In the genomic region with DNA sequence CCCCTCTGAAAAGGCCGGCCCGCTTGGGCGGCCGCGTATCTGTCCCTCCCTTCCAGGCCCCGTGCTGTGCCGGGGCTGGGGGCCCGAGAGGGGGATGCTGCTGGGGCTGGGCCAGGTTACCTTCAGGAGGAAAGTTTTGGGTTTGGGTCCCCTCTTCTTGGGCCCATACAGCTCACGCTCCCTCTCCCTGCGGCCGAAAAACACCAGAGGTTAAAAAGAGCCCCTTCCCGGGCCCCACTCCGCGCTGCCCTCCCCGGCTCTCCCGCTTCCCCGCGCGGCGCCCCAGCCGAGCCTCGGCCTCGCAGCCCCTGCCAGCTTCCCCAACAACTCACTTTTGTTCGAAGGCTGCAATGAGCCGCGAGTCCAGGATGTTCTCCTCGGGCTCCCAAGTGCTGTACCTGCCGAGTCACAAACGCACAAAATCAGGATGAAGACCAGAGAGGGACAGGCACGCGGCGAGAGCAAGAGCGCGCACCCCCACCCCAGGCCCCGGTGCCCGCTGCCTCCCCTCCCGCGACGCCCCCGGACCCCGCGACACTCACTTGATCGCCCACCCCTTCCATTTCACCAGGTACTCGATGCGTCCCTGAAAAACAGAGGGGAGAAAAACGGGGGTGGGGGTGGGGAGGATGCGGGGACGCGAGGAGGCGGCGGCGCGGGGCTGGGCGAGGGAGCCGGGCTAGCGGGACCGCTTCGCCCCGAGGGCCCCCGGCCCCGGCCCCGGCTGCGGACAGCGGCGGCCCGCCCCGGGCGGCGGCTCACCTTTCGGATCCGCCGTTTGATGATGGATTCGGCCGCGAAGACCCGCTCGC, we compare ENCODE assay signal across 1 cellular context.
TF ChIP-seq lines count a peak whose summit lies in the region.

No MANE protein-coding gene starts in this region.

TF ChIP-seq in K562, 482 proteins besides CTCF, POLR2A, EP300 and RAD21:
- TF ChIP-seq JUND (IDR thresholded peaks at IDR 0.05; ENCODE audit: borderline replicate concordance, low read depth, low read length) (no peak), JUND (tag; IDR thresholded peaks at IDR 0.05; ENCODE audit: borderline replicate concordance, low read depth, low read length) (no peak), RBFOX2 (IDR thresholded peaks at IDR 0.05; ENCODE audit: low read depth, low read length) (0 out of 2 replicates have a peak, but pooled peaks have one; percentile 44), L3MBTL2 (IDR thresholded peaks at IDR 0.05) (peak; percentile 42; the same call in 1 of the 2 replicates), ZNF197 (CRISPR knock-in tag; IDR thresholded peaks at IDR 0.05; ENCODE audit: low read depth) (no peak), YY1 (IDR thresholded peaks at IDR 0.05; ENCODE audit: borderline replicate concordance in 1 of 3, control insufficient read depth in 1 of 3, extremely low read depth in 1 of 3, insufficient read depth in 3 of 3, insufficient read length in 1 of 3, insufficient replicate concordance in 2 of 3, low read depth in 1 of 3, low read length in 2 of 3) (peak in 1 of 3 experiments; percentile 49), RBBP5 (IDR thresholded peaks at IDR 0.05; ENCODE audit: borderline replicate concordance, insufficient read depth, low read length, poor library complexity, severe bottlenecking) (peak; percentile 58), PCBP1 (IDR thresholded peaks at IDR 0.05; ENCODE audit: low read depth, low read length, poor library complexity, severe bottlenecking) (peak; percentile 1), POLR2G (IDR thresholded peaks at IDR 0.05; ENCODE audit: low read depth, low read length) (peak; percentile 59), EP400 (IDR thresholded peaks at IDR 0.05) (peak; percentile 20; the same call in 1 of the 2 replicates), TAF1 (IDR thresholded peaks at IDR 0.05; ENCODE audit: control insufficient read depth, extremely low read depth, insufficient read depth, low read length, severe bottlenecking) (peak; percentile 22), ZSCAN29 (IDR thresholded peaks at IDR 0.05) (no peak), ZBTB7A (IDR thresholded peaks at IDR 0.05; ENCODE audit: borderline replicate concordance, control insufficient read depth, low read depth, low read length) (peak; percentile 59; the same call in 1 of the 2 replicates), ILF3 (IDR thresholded peaks at IDR 0.05; ENCODE audit: borderline replicate concordance) (no peak), ZNF316 (IDR thresholded peaks at IDR 0.05) (no peak), MYC (IDR thresholded peaks at IDR 0.05; ENCODE audit: low read depth, low read length) (peak; percentile 3; the same call in 1 of the 2 replicates), MYC (CRISPR knock-in tag; IDR thresholded peaks at IDR 0.05; ENCODE audit: borderline replicate concordance, low read depth) (no peak), RFX5 (IDR thresholded peaks at IDR 0.05; ENCODE audit: low read depth, low read length) (no peak), PHF8 (IDR thresholded peaks at IDR 0.05; ENCODE audit: borderline replicate concordance, low read length) (peak; percentile 29; the same call in 1 of the 2 replicates)
- TF ChIP-seq, protein P1, sequence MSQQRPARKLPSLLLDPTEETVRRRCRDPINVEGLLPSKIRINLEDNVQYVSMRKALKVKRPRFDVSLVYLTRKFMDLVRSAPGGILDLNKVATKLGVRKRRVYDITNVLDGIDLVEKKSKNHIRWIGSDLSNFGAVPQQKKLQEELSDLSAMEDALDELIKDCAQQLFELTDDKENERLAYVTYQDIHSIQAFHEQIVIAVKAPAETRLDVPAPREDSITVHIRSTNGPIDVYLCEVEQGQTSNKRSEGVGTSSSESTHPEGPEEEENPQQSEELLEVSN (IDR thresholded peaks at IDR 0.05; ENCODE audit: borderline replicate concordance in 1 of 2, extremely low read depth in 1 of 2, insufficient read depth in 1 of 2, insufficient read length in 1 of 2, low read depth in 1 of 2, low read length in 1 of 2, poor library complexity in 1 of 2, severe bottlenecking in 1 of 2), result peak in 1 of 2 experiments; percentile 59
- TF ChIP-seq, protein P2, sequence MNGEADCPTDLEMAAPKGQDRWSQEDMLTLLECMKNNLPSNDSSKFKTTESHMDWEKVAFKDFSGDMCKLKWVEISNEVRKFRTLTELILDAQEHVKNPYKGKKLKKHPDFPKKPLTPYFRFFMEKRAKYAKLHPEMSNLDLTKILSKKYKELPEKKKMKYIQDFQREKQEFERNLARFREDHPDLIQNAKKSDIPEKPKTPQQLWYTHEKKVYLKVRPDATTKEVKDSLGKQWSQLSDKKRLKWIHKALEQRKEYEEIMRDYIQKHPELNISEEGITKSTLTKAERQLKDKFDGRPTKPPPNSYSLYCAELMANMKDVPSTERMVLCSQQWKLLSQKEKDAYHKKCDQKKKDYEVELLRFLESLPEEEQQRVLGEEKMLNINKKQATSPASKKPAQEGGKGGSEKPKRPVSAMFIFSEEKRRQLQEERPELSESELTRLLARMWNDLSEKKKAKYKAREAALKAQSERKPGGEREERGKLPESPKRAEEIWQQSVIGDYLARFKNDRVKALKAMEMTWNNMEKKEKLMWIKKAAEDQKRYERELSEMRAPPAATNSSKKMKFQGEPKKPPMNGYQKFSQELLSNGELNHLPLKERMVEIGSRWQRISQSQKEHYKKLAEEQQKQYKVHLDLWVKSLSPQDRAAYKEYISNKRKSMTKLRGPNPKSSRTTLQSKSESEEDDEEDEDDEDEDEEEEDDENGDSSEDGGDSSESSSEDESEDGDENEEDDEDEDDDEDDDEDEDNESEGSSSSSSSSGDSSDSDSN (IDR thresholded peaks at IDR 0.05; ENCODE audit: borderline replicate concordance in 1 of 2, low read depth in 2 of 2, low read length in 2 of 2), result 0 out of 4 replicates have a peak, but pooled peaks of 1 of the 2 experiments have one; percentile 28
- TF ChIP-seq, protein P3, sequence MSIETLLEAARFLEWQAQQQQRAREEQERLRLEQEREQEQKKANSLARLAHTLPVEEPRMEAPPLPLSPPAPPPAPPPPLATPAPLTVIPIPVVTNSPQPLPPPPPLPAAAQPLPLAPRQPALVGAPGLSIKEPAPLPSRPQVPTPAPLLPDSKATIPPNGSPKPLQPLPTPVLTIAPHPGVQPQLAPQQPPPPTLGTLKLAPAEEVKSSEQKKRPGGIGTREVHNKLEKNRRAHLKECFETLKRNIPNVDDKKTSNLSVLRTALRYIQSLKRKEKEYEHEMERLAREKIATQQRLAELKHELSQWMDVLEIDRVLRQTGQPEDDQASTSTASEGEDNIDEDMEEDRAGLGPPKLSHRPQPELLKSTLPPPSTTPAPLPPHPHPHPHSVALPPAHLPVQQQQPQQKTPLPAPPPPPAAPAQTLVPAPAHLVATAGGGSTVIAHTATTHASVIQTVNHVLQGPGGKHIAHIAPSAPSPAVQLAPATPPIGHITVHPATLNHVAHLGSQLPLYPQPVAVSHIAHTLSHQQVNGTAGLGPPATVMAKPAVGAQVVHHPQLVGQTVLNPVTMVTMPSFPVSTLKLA (conservative IDR thresholded peaks at IDR 0.05), result 0 out of 4 replicates have a peak, but pooled peaks of 1 of the 2 experiments have one; percentile 6
- TF ChIP-seq, protein P4, sequence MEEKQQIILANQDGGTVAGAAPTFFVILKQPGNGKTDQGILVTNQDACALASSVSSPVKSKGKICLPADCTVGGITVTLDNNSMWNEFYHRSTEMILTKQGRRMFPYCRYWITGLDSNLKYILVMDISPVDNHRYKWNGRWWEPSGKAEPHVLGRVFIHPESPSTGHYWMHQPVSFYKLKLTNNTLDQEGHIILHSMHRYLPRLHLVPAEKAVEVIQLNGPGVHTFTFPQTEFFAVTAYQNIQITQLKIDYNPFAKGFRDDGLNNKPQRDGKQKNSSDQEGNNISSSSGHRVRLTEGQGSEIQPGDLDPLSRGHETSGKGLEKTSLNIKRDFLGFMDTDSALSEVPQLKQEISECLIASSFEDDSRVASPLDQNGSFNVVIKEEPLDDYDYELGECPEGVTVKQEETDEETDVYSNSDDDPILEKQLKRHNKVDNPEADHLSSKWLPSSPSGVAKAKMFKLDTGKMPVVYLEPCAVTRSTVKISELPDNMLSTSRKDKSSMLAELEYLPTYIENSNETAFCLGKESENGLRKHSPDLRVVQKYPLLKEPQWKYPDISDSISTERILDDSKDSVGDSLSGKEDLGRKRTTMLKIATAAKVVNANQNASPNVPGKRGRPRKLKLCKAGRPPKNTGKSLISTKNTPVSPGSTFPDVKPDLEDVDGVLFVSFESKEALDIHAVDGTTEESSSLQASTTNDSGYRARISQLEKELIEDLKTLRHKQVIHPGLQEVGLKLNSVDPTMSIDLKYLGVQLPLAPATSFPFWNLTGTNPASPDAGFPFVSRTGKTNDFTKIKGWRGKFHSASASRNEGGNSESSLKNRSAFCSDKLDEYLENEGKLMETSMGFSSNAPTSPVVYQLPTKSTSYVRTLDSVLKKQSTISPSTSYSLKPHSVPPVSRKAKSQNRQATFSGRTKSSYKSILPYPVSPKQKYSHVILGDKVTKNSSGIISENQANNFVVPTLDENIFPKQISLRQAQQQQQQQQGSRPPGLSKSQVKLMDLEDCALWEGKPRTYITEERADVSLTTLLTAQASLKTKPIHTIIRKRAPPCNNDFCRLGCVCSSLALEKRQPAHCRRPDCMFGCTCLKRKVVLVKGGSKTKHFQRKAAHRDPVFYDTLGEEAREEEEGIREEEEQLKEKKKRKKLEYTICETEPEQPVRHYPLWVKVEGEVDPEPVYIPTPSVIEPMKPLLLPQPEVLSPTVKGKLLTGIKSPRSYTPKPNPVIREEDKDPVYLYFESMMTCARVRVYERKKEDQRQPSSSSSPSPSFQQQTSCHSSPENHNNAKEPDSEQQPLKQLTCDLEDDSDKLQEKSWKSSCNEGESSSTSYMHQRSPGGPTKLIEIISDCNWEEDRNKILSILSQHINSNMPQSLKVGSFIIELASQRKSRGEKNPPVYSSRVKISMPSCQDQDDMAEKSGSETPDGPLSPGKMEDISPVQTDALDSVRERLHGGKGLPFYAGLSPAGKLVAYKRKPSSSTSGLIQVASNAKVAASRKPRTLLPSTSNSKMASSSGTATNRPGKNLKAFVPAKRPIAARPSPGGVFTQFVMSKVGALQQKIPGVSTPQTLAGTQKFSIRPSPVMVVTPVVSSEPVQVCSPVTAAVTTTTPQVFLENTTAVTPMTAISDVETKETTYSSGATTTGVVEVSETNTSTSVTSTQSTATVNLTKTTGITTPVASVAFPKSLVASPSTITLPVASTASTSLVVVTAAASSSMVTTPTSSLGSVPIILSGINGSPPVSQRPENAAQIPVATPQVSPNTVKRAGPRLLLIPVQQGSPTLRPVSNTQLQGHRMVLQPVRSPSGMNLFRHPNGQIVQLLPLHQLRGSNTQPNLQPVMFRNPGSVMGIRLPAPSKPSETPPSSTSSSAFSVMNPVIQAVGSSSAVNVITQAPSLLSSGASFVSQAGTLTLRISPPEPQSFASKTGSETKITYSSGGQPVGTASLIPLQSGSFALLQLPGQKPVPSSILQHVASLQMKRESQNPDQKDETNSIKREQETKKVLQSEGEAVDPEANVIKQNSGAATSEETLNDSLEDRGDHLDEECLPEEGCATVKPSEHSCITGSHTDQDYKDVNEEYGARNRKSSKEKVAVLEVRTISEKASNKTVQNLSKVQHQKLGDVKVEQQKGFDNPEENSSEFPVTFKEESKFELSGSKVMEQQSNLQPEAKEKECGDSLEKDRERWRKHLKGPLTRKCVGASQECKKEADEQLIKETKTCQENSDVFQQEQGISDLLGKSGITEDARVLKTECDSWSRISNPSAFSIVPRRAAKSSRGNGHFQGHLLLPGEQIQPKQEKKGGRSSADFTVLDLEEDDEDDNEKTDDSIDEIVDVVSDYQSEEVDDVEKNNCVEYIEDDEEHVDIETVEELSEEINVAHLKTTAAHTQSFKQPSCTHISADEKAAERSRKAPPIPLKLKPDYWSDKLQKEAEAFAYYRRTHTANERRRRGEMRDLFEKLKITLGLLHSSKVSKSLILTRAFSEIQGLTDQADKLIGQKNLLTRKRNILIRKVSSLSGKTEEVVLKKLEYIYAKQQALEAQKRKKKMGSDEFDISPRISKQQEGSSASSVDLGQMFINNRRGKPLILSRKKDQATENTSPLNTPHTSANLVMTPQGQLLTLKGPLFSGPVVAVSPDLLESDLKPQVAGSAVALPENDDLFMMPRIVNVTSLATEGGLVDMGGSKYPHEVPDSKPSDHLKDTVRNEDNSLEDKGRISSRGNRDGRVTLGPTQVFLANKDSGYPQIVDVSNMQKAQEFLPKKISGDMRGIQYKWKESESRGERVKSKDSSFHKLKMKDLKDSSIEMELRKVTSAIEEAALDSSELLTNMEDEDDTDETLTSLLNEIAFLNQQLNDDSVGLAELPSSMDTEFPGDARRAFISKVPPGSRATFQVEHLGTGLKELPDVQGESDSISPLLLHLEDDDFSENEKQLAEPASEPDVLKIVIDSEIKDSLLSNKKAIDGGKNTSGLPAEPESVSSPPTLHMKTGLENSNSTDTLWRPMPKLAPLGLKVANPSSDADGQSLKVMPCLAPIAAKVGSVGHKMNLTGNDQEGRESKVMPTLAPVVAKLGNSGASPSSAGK (IDR thresholded peaks at IDR 0.05), result peak; percentile 67
- TF ChIP-seq, protein P5, sequence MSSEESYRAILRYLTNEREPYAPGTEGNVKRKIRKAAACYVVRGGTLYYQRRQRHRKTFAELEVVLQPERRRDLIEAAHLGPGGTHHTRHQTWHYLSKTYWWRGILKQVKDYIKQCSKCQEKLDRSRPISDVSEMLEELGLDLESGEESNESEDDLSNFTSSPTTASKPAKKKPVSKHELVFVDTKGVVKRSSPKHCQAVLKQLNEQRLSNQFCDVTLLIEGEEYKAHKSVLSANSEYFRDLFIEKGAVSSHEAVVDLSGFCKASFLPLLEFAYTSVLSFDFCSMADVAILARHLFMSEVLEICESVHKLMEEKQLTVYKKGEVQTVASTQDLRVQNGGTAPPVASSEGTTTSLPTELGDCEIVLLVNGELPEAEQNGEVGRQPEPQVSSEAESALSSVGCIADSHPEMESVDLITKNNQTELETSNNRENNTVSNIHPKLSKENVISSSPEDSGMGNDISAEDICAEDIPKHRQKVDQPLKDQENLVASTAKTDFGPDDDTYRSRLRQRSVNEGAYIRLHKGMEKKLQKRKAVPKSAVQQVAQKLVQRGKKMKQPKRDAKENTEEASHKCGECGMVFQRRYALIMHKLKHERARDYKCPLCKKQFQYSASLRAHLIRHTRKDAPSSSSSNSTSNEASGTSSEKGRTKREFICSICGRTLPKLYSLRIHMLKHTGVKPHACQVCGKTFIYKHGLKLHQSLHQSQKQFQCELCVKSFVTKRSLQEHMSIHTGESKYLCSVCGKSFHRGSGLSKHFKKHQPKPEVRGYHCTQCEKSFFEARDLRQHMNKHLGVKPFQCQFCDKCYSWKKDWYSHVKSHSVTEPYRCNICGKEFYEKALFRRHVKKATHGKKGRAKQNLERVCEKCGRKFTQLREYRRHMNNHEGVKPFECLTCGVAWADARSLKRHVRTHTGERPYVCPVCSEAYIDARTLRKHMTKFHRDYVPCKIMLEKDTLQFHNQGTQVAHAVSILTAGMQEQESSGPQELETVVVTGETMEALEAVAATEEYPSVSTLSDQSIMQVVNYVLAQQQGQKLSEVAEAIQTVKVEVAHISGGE (CRISPR knock-in tag; IDR thresholded peaks at IDR 0.05), result 0 out of 6 replicates have a peak, but pooled peaks of 1 of the 3 experiments have one; percentile 17
- TF ChIP-seq, protein P6, sequence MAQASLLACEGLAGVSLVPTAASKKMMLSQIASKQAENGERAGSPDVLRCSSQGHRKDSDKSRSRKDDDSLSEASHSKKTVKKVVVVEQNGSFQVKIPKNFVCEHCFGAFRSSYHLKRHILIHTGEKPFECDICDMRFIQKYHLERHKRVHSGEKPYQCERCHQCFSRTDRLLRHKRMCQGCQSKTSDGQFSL (CRISPR knock-in tag; IDR thresholded peaks at IDR 0.05), result no peak
- TF ChIP-seq, protein P6 (tag; IDR thresholded peaks at IDR 0.05), result peak in 1 of 2 experiments; percentile 78; a peak in 1 of 4 replicates
TF ChIP-seq in K562: peak in this region for 17.
